ENCODE assay signal across 8 cellular contexts in the genomic region with DNA sequence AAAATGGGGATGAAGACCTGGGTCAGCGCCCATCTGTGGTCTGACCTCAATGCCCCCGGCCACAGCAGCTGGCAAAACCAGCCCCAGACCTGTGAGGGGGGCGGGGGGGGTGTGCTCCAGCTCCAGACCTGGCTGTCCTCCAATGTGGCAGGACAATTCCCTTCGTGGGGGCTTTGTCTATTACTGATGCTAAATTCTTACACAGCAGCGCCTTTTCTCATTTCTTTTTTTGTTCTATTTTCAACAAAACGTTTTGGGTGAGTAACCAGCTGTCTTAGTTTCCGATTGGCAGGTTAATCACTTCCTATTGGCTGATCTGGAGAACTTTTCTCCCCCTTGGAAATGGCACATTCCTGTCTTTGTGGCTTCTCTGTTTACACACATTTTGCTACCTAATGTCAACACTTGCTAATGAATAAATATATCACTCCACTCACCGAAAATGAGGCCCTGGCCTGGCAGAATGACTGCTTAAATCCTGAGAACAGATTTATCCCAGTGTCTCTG. TPM values are rescaled to one million over a fixed set of nuclear protein-coding genes. Genes with fewer than 3 reads are reported as not detected.
DNase-seq lines count a peak whose midpoint lies in the region; ATAC-seq and TF ChIP-seq lines count a peak whose summit lies in the region.

No MANE protein-coding gene starts in this region.

- intact Hi-C loops in vagina (cut with DNase I): no loop called here

- H3K27ac Mint-ChIP-seq in activated T-helper 17 cell treated with anti-CD3 and anti-CD28 coated beads, Interleukin-2, amount 50 U/mL, for 72 hours: no peak overlapping the region

- H3K36me3 Mint-ChIP-seq in activated T-helper 17 cell treated with anti-CD3 and anti-CD28 coated beads, Interleukin-2, amount 50 U/mL, for 72 hours (ENCODE audit: low read depth): peaks cover 92% of the 10 kb centered on the region

- peaks cover 52% of the 10 kb centered on the region for H3K4me1 Mint-ChIP-seq in activated T-helper 17 cell treated with anti-CD3 and anti-CD28 coated beads, Interleukin-2, amount 50 U/mL, for 72 hours

- no peaks in the 10 kb centered on the region for H3K27me3 Mint-ChIP-seq in activated T-helper 17 cell treated with anti-CD3 and anti-CD28 coated beads, Interleukin-2, amount 50 U/mL, for 72 hours

- no peak for ATAC-seq in activated T-helper 17 cell treated with anti-CD3 and anti-CD28 coated beads, Interleukin-2, amount 50 U/mL, for 72 hours (replicated peaks)
- no peak for ATAC-seq in GM19455 (IDR thresholded peaks at IDR 0.05; ENCODE audit: unreplicated experiment)

- no peak for TF ChIP-seq POLR2A in vagina (IDR thresholded peaks at IDR 0.05)

- no peak overlapping the region for H3K27ac ChIP-seq in HUES48 (ENCODE audit: low read depth, low read length)
- peak overlapping the region; percentile 94 for H3K27ac ChIP-seq in vagina

- H3K4me3 ChIP-seq in BE2C (ENCODE audit: low read depth, low read length) (peak overlapping the region; percentile 86), HUES48 (ENCODE audit: low read depth, low read length) (peak overlapping the region; percentile 70), vagina (peak overlapping the region; percentile 72 to 89)

- no peaks in the 10 kb centered on the region for H3K9me3 Mint-ChIP-seq in activated T-helper 17 cell treated with anti-CD3 and anti-CD28 coated beads, Interleukin-2, amount 50 U/mL, for 72 hours

- no peak overlapping the region for H3K9ac ChIP-seq in HUES48 (ENCODE audit: low read depth, low read length)

- H3K36me3 ChIP-seq in BE2C: peaks cover 20% of the 10 kb centered on the region
- peaks cover 52% of the 10 kb centered on the region for H3K36me3 ChIP-seq in HUES48 (ENCODE audit: control insufficient read depth, insufficient read depth, low read length)
- peaks cover 0 to 3% of the 10 kb centered on the region in 2 donors for H3K36me3 ChIP-seq in vagina

- TF ChIP-seq CTCF in BE2C (IDR thresholded peaks at IDR 0.05; ENCODE audit: low read depth, low read length) (no peak), vagina (IDR thresholded peaks at IDR 0.05) (no peak)

- peak overlapping the region; percentile 99 for H3K4me3 Mint-ChIP-seq in activated T-helper 17 cell treated with anti-CD3 and anti-CD28 coated beads, Interleukin-2, amount 50 U/mL, for 72 hours

- H3K27me3 ChIP-seq in BE2C (no peaks in the 10 kb centered on the region), HUES48 (ENCODE audit: control insufficient read depth, insufficient read depth, low read length) (peaks cover 11% of the 10 kb centered on the region; the same call in 1 of the 2 replicates), vagina (no peaks in the 10 kb centered on the region)

- H3K4me1 ChIP-seq in BE2C: peaks cover 6% of the 10 kb centered on the region
- H3K4me1 ChIP-seq in HUES48 (ENCODE audit: control insufficient read depth, insufficient read depth, low read length): peaks cover 68% of the 10 kb centered on the region
- peaks cover 68% of the 10 kb centered on the region for H3K4me1 ChIP-seq in vagina

- no peak for DNase-seq in BE2C
- peak; percentile 65 for DNase-seq in left kidney (ENCODE audit: low read depth, low spot score)
- DNase-seq in vagina (ENCODE audit: extremely low spot score in 2 of 2): no peak
- DNase-seq in 8988T: no peak
- no peak for DNase-seq in OCI-M2 (lab: John Stamatoyannopoulos, UW; ENCODE audit: unreplicated experiment)

- no peaks in the 10 kb centered on the region for H3K9me3 ChIP-seq in BE2C
- no peaks in the 10 kb centered on the region for H3K9me3 ChIP-seq in HUES48 (ENCODE audit: control insufficient read depth, insufficient read depth, low read length)
- H3K9me3 ChIP-seq in vagina: no peaks in the 10 kb centered on the region

RNA-seq across cellular contexts. Expression of a gene that starts 4.4 kb away (rescaled TPM):
- polyA plus RNA-seq in BE2C (2012; ENCODE audit: insufficient read depth, insufficient read length, low read depth): 13.7 TPM
- 10 to 100 TPM; 23.4 to 40.7 TPM for total RNA-seq in activated T-helper 17 cell treated with anti-CD3 and anti-CD28 coated beads, Interleukin-2, amount 50 U/mL, for 72 hours
- 34.1 TPM for total RNA-seq in vagina
